Comparison of ENCODE assay signal across 10 cellular contexts in genomic region chr22:17430298-17430900, GRCh38.
DNase-seq lines count a peak whose midpoint lies in the region; ATAC-seq and TF ChIP-seq lines count a peak whose summit lies in the region.
"Had no signal": no experiment of that assay in that cellular context is flagged by ENCODE, and none has a peak within 500 bp of the region (broad histone marks: within the 10 kb centered on the region; RNA-seq: fewer than 3 reads in every experiment).

No MANE protein-coding gene starts in this region.

- no peaks in the 10 kb centered on the region for H3K36me3 ChIP-seq in iPS-18a (ENCODE audit: control insufficient read depth, low read depth, low read length)
- H3K36me3 ChIP-seq in skeletal muscle tissue (ENCODE audit: control insufficient read depth in 3 of 3, insufficient read depth in 3 of 3, low read length in 3 of 3): no peaks in the 10 kb centered on the region
- H3K36me3 ChIP-seq in prostate gland: no peaks in the 10 kb centered on the region
- no peaks in the 10 kb centered on the region for H3K36me3 ChIP-seq in Peyer's patch

- H3K4me1 ChIP-seq in iPS-18a (ENCODE audit: control insufficient read depth, low read depth, low read length) (peaks cover 48% of the 10 kb centered on the region), skeletal muscle tissue (ENCODE audit: control insufficient read depth in 3 of 3, insufficient read depth in 3 of 3, low read length in 3 of 3) (peaks cover 43 to 46% (median 46%) of the 10 kb centered on the region in 3 donors), prostate gland (replicated peaks) (no peaks in the 10 kb centered on the region), Peyer's patch (no peaks in the 10 kb centered on the region)

- ATAC-seq in HG03039 (IDR thresholded peaks at IDR 0.05; ENCODE audit: unreplicated experiment): no peak
- ATAC-seq: stimulated activated memory B cell treated with anti-CD40 and anti-IgM and Interleukin-4, amounts not matched to agents 10 μg/mL and 1 μg/mL and 100 μg/mL, for 72 hours had no signal

- intact Hi-C loops in prostate gland (cut with DNase I): no loop called here

- no peak overlapping the region for H3K9ac ChIP-seq in iPS-18a (ENCODE audit: low read length)
- H3K9ac ChIP-seq in skeletal muscle tissue (ENCODE audit: low read depth in 1 of 3, low read length in 3 of 3): no peak overlapping the region

- H3K27ac ChIP-seq in iPS-18a (ENCODE audit: low read length) (peak overlapping the region; percentile 41), skeletal muscle tissue (ENCODE audit: low read depth, low read length) (peak overlapping the region; percentile 22), prostate gland (no peak overlapping the region), Peyer's patch (no peak overlapping the region)

- no peaks in the 10 kb centered on the region for H3K27me3 ChIP-seq in iPS-18a (ENCODE audit: control insufficient read depth, insufficient read depth, low read length)
- no peaks in the 10 kb centered on the region for H3K27me3 ChIP-seq in skeletal muscle tissue (ENCODE audit: control insufficient read depth in 3 of 3, insufficient read depth in 3 of 3, low read length in 3 of 3)
- H3K27me3 ChIP-seq in prostate gland (replicated peaks; ENCODE audit: insufficient read depth): no peaks in the 10 kb centered on the region
- H3K27me3 ChIP-seq in Peyer's patch: no peaks in the 10 kb centered on the region

- no peak overlapping the region for H3K4me3 ChIP-seq in cardiac fibroblast (replicated peaks in 1 of 2; ENCODE audit: low read depth in 2 of 2, low read length in 2 of 2)
- no peak overlapping the region for H3K4me3 ChIP-seq in iPS-18a (ENCODE audit: low read length)
- H3K4me3 ChIP-seq in skeletal muscle tissue (ENCODE audit: low read length in 3 of 3): no peak overlapping the region
- H3K4me3 ChIP-seq in prostate gland: no peak overlapping the region
- no peak overlapping the region for H3K4me3 ChIP-seq in Peyer's patch

- DNase-seq in MV-4-11 (lab: John Stamatoyannopoulos, UW) (peak; percentile 46), cardiac fibroblast (ENCODE audit: low read depth in 2 of 2) (peak; percentile 88 to 93), GF-D8 (lab: John Stamatoyannopoulos, UW) (no peak), prostate gland (ENCODE audit: low spot score) (no peak), Peyer's patch (no peak)
- DNase-seq: effector CD4-positive, alpha-beta T cell had no signal

- TF ChIP-seq POLR2A in prostate gland (IDR thresholded peaks at IDR 0.05) (no peak), Peyer's patch (IDR thresholded peaks at IDR 0.05) (no peak)

- WGBS in prostate gland: 62% methylated on average over 1 of the region's 1 CpG

- H3K9me3 ChIP-seq in iPS-18a (ENCODE audit: control insufficient read depth, low read depth, low read length): no peaks in the 10 kb centered on the region
- no peaks in the 10 kb centered on the region for H3K9me3 ChIP-seq in skeletal muscle tissue (ENCODE audit: control insufficient read depth in 3 of 3, low read length in 3 of 3)
- H3K9me3 ChIP-seq in prostate gland: no peaks in the 10 kb centered on the region
- no peaks in the 10 kb centered on the region for H3K9me3 ChIP-seq in Peyer's patch

- no peak for TF ChIP-seq CTCF in cardiac fibroblast (IDR thresholded peaks at IDR 0.05; ENCODE audit: low read depth, low read length)
- no peak for TF ChIP-seq CTCF in prostate gland (IDR thresholded peaks at IDR 0.05)
- no peak for TF ChIP-seq CTCF in Peyer's patch (IDR thresholded peaks at IDR 0.05)

Comparison
In these comparisons a context has a peak if more than half of its experiments do, and no peak if none do; other contexts are left out.
1. DNase-seq: peak in MV-4-11 (single experiment) and cardiac fibroblast (2 of 2); none in GF-D8 (single experiment), prostate gland (single experiment) and Peyer's patch (0 of 3).
2. H3K27ac ChIP-seq: peak in iPS-18a (single experiment) and skeletal muscle tissue (single experiment); none in prostate gland (0 of 2) and Peyer's patch (0 of 4).